In genomic region chr4:9919047-9919446, GRCh38 we compare ENCODE assay signal across 17 cellular contexts.
A peak's percentile ranks its signal among the peaks of the same experiment; 100 is the strongest.
DNase-seq lines count a peak whose midpoint lies in the region; ATAC-seq and TF ChIP-seq lines count a peak whose summit lies in the region.
"Had no signal": no experiment of that assay in that cellular context is flagged by ENCODE, and none has a peak within 500 bp of the region (broad histone marks: within the 10 kb centered on the region; RNA-seq: fewer than 3 reads in every experiment).

No MANE protein-coding gene starts in this region.

- H3K18ac ChIP-seq in neuronal stem cell (ENCODE audit: low read length), result no peak overlapping the region

- peaks cover 7% of the 10 kb centered on the region for H3K27me3 Mint-ChIP-seq in GM23338 (ENCODE audit: insufficient read depth, low read depth, poor library complexity)
- no peaks in the 10 kb centered on the region for H3K27me3 Mint-ChIP-seq in WTC11 (ENCODE audit: low read depth)

- TF ChIP-seq CTCF in GM23338 (conservative IDR thresholded peaks at IDR 0.05; ENCODE audit: low read depth in 2 of 2) (peak; percentile 49 to 66), WTC11 (IDR thresholded peaks at IDR 0.05) (no peak)

- H3K4me2 ChIP-seq in GM23338, result no peak overlapping the region
- no peak overlapping the region for H3K4me2 ChIP-seq in neuronal stem cell (ENCODE audit: insufficient read depth, low read length, poor library complexity, severe bottlenecking)
- H3K4me2 ChIP-seq: BLaER1 had no signal

- no peaks in the 10 kb centered on the region for H3K36me3 Mint-ChIP-seq in GM23338 (ENCODE audit: low read depth)
- no peaks in the 10 kb centered on the region for H3K36me3 Mint-ChIP-seq in WTC11
- H3K36me3 Mint-ChIP-seq: CD8-positive, alpha-beta T cell had no signal

- no peaks in the 10 kb centered on the region for H3K9me3 ChIP-seq in neuronal stem cell (replicated peaks in 1 of 2; ENCODE audit: control insufficient read depth in 2 of 2, insufficient read depth in 1 of 2, low read depth in 1 of 2, low read length in 2 of 2)
- H3K9me3 ChIP-seq: BLaER1 had no signal

- H2AK5ac ChIP-seq in neuronal stem cell (ENCODE audit: low read depth, low read length), result no peak overlapping the region

- H3K36me3 ChIP-seq in GM23338 (ENCODE audit: insufficient read depth) (no peaks in the 10 kb centered on the region), neuronal stem cell (replicated peaks in 1 of 2; ENCODE audit: control insufficient read depth in 2 of 2, insufficient read depth in 2 of 2, low read length in 2 of 2) (no peaks in the 10 kb centered on the region)
- H3K36me3 ChIP-seq: BLaER1 had no signal

- H2AFZ ChIP-seq in GM23338, result no peak overlapping the region
- no peak overlapping the region for H2AFZ ChIP-seq in neuronal stem cell (ENCODE audit: low read length)

- H3K79me1 ChIP-seq in neuronal stem cell (ENCODE audit: low read depth, low read length), result no peaks in the 10 kb centered on the region

- H3K14ac ChIP-seq in neuronal stem cell (ENCODE audit: low read length), result no peak overlapping the region

- no peak overlapping the region for H2BK12ac ChIP-seq in neuronal stem cell (ENCODE audit: low read length)

- H3K4me3 ChIP-seq in GM23338 (no peak overlapping the region), neuronal stem cell (ENCODE audit: low read length in 2 of 2) (no peak overlapping the region)
- H3K4me3 ChIP-seq: BLaER1, GM12878, SK-N-MC had no signal

- H3K27me3 ChIP-seq in GM23338 (ENCODE audit: insufficient read depth), result no peaks in the 10 kb centered on the region
- no peaks in the 10 kb centered on the region for H3K27me3 ChIP-seq in neuronal stem cell (ENCODE audit: control insufficient read depth in 3 of 3, insufficient read depth in 3 of 3, low read depth in 1 of 3, low read length in 3 of 3)
- H3K27me3 ChIP-seq: BLaER1 had no signal

- ATAC-seq in GM23338 (peak; percentile 84), WTC11 (peak; percentile 90), GM18873 (IDR thresholded peaks at IDR 0.05; ENCODE audit: low FRiP score, unreplicated experiment) (no peak)
- ATAC-seq: CD8-positive, alpha-beta T cell; GM12878 had no signal

- DNase-seq in ELF-1 (ENCODE audit: low read depth, low spot score), result peak; percentile 18
- peak; percentile 63 for DNase-seq in GM23338 (ENCODE audit: low spot score)
- peak; percentile 41 for DNase-seq in WTC11 (ENCODE audit: low spot score)
- DNase-seq in iPS-NIHi11 (ENCODE audit: low spot score), result peak; percentile 47
- no peak for DNase-seq in neuronal stem cell (ENCODE audit: low spot score)
- DNase-seq in activated naive CD4-positive, alpha-beta T cell treated with Interleukin-2 at 50 U/mL for 16 hours, result no peak
- DNase-seq: CD8-positive, alpha-beta T cell; DMS79 treated with DMSO at 0.1 percent for 48 hours; KG1; NCI-H1048; NCI-H1436 treated with DMSO at 0.1 percent for 48 hours; NCI-H2081; NCI-H748 treated with DMSO at 0.1 percent for 48 hours had no signal

- H4K91ac ChIP-seq in neuronal stem cell (ENCODE audit: low read depth, low read length, poor library complexity), result no peak overlapping the region

- no peak overlapping the region for H3K27ac ChIP-seq in GM23338 (ENCODE audit: low read depth)
- H3K27ac ChIP-seq in neuronal stem cell (replicated peaks; ENCODE audit: low read length), result no peak overlapping the region
- H3K27ac ChIP-seq: BLaER1, SK-N-MC had no signal

- H3K9me2 ChIP-seq in GM23338 (ENCODE audit: insufficient read depth), result peaks cover 3% of the 10 kb centered on the region; the same call in 1 of the 2 replicates

- no peak overlapping the region for H2BK15ac ChIP-seq in neuronal stem cell (ENCODE audit: low read length)

- H3K4me1 Mint-ChIP-seq in GM23338, result peaks cover 13% of the 10 kb centered on the region
- peaks cover 20% of the 10 kb centered on the region for H3K4me1 Mint-ChIP-seq in WTC11

- H3K9me3 Mint-ChIP-seq in GM23338, result no peaks in the 10 kb centered on the region
- peaks cover 3% of the 10 kb centered on the region; the same call in 1 of the 2 replicates for H3K9me3 Mint-ChIP-seq in WTC11
- H3K9me3 Mint-ChIP-seq: CD8-positive, alpha-beta T cell had no signal

- CTCF ChIA-PET in WTC11 (lab: Charles Lee), result interaction anchor here (0.6 to 2.9 kb wide), 22 partner anchors 7 to 227 kb away, joined by 3 to 28 read pairs (median 5); no protein-coding TSS in a partner anchor

- no peak overlapping the region for H3K9ac ChIP-seq in neuronal stem cell (ENCODE audit: low read depth, low read length, poor library complexity)
- H3K9ac ChIP-seq: BLaER1 had no signal

- H3K79me2 ChIP-seq in GM23338 (replicated peaks; ENCODE audit: insufficient read depth), result no peaks in the 10 kb centered on the region

- H4K8ac ChIP-seq in neuronal stem cell (ENCODE audit: low read depth, low read length), result no peak overlapping the region

- H3K4me1 ChIP-seq in GM23338 (ENCODE audit: insufficient read depth) (peaks cover 4% of the 10 kb centered on the region), neuronal stem cell (ENCODE audit: control insufficient read depth in 2 of 2, insufficient read depth in 1 of 2, low read depth in 1 of 2, low read length in 2 of 2) (peaks cover 0 to 8% of the 10 kb centered on the region in 2 donors)

- WGBS in neuronal stem cell (ENCODE audit: extremely low coverage in 2 of 2, insufficient read length in 2 of 2, insufficient replicate concordance in 1 of 2), 2 donors, result no CpG with 5 or more reads among the region's 6 CpGs

- no peaks in the 10 kb centered on the region for H3F3A ChIP-seq in GM23338 (replicated peaks; ENCODE audit: low read depth)

- POLR2A ChIA-PET in WTC11 (lab: Charles Lee), result no interaction called here

- H3K4me3 Mint-ChIP-seq in GM23338, result no peak overlapping the region
- no peak overlapping the region for H3K4me3 Mint-ChIP-seq in WTC11
- H3K4me3 Mint-ChIP-seq: CD8-positive, alpha-beta T cell had no signal

- H3K23ac ChIP-seq in neuronal stem cell (ENCODE audit: low read depth, low read length, poor library complexity), result no peak overlapping the region

- H3K27ac Mint-ChIP-seq in GM23338, result no peak overlapping the region
- no peak overlapping the region for H3K27ac Mint-ChIP-seq in WTC11
- H3K27ac Mint-ChIP-seq: CD8-positive, alpha-beta T cell had no signal

- no peak overlapping the region for H2BK120ac ChIP-seq in neuronal stem cell (ENCODE audit: low read depth, low read length)

- no peak overlapping the region for H3K4ac ChIP-seq in neuronal stem cell (ENCODE audit: low read length)

- no peaks in the 10 kb centered on the region for H4K20me1 ChIP-seq in GM23338 (replicated peaks; ENCODE audit: insufficient read depth)
- H4K20me1 ChIP-seq: BLaER1 had no signal

- H2BK5ac ChIP-seq in neuronal stem cell (ENCODE audit: low read length), result no peak overlapping the region

TF ChIP-seq in GM23338, 12 proteins besides CTCF, POLR2A, EP300 and RAD21 (continues in another document):
- no peak for TF ChIP-seq ZNF331 (CRISPR knock-in tag; IDR thresholded peaks at IDR 0.05; ENCODE audit: low read depth)

TF ChIP-seq in WTC11, 78 proteins besides CTCF, POLR2A, EP300 and RAD21 (continues in another document):
- TF ChIP-seq ESRRA (CRISPR knock-in tag; IDR thresholded peaks at IDR 0.05; ENCODE audit: borderline replicate concordance) (no peak), STAT6 (CRISPR knock-in tag; conservative IDR thresholded peaks at IDR 0.05; ENCODE audit: low read depth) (no peak), ZNF423 (CRISPR knock-in tag; IDR thresholded peaks at IDR 0.05) (no peak)
- TF ChIP-seq, protein P1, sequence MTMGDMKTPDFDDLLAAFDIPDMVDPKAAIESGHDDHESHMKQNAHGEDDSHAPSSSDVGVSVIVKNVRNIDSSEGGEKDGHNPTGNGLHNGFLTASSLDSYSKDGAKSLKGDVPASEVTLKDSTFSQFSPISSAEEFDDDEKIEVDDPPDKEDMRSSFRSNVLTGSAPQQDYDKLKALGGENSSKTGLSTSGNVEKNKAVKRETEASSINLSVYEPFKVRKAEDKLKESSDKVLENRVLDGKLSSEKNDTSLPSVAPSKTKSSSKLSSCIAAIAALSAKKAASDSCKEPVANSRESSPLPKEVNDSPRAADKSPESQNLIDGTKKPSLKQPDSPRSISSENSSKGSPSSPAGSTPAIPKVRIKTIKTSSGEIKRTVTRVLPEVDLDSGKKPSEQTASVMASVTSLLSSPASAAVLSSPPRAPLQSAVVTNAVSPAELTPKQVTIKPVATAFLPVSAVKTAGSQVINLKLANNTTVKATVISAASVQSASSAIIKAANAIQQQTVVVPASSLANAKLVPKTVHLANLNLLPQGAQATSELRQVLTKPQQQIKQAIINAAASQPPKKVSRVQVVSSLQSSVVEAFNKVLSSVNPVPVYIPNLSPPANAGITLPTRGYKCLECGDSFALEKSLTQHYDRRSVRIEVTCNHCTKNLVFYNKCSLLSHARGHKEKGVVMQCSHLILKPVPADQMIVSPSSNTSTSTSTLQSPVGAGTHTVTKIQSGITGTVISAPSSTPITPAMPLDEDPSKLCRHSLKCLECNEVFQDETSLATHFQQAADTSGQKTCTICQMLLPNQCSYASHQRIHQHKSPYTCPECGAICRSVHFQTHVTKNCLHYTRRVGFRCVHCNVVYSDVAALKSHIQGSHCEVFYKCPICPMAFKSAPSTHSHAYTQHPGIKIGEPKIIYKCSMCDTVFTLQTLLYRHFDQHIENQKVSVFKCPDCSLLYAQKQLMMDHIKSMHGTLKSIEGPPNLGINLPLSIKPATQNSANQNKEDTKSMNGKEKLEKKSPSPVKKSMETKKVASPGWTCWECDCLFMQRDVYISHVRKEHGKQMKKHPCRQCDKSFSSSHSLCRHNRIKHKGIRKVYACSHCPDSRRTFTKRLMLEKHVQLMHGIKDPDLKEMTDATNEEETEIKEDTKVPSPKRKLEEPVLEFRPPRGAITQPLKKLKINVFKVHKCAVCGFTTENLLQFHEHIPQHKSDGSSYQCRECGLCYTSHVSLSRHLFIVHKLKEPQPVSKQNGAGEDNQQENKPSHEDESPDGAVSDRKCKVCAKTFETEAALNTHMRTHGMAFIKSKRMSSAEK (CRISPR knock-in tag; IDR thresholded peaks at IDR 0.05; ENCODE audit: borderline replicate concordance), result no peak

Comparison
In these comparisons a context has a peak if more than half of its experiments do, and no peak if none do; other contexts are left out.
1. DNase-seq: peak in ELF-1 (single experiment), GM23338 (single experiment), WTC11 (single experiment) and iPS-NIHi11 (single experiment); none in neuronal stem cell (single experiment) and activated naive CD4-positive, alpha-beta T cell treated with Interleukin-2 at 50 U/mL for 16 hours (single experiment).